In the genomic region with DNA sequence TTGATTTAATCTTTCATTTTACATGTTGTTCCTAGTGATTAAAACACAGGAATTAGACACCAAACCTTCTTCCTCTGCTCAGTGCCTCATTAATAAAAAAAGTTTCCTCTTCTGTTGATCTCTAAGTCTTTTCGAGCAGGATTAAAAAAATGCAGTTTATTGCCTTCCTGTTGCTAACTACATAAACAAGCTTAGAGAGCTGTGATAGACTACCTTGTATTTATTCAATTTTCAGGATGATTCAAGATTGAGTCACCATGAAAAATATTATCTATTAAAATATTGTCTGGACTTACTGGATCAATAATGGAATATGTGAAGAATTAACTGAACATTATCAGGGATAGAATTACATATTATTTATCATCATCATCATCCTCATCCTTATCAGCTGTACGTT, we compare ENCODE assay signal across 26 cellular contexts.
"Had no signal": no experiment of that assay in that cellular context is flagged by ENCODE, and none has a peak within 500 bp of the region (broad histone marks: within the 10 kb centered on the region; RNA-seq: fewer than 3 reads in every experiment).

No MANE protein-coding gene starts in this region.

- H3K36me3 ChIP-seq: stomach, suprapubic skin, thoracic aorta, thyroid gland, tibial artery, tibial nerve, transverse colon, upper lobe of left lung, upper lobe of right lung, uterus, vagina had no signal

- H3K4me1 ChIP-seq: stomach, suprapubic skin, testis, thyroid gland, tibial artery, tibial nerve, transverse colon, upper lobe of left lung, upper lobe of right lung, uterus, vagina had no signal

- H3K9me3 ChIP-seq: stomach, suprapubic skin, testis, thoracic aorta, thyroid gland, tibial artery, tibial nerve, transverse colon, upper lobe of left lung, upper lobe of right lung, uterus, vagina had no signal

- ATAC-seq: stimulated activated effector memory CD8-positive, alpha-beta T cell treated with anti-CD3 and anti-CD28 coated beads, Interleukin-12 subunit alpha, Interleukin-12 subunit beta, amount 100 ng/mL, for 72 hours; stimulated activated memory B cell treated with anti-CD40 and anti-IgM and Interleukin-4, amounts not matched to agents 10 μg/mL and 1 μg/mL and 100 μg/mL, for 72 hours; stimulated activated naive B cell treated with anti-CD40 and anti-IgM and Interleukin-4, amounts not matched to agents 10 μg/mL and 1 μg/mL and 100 μg/mL, for 72 hours; stimulated activated naive CD8-positive, alpha-beta T cell treated with anti-CD3 and anti-CD28 coated beads, Interleukin-15, amount 100 ng/mL, for 72 hours; stimulated activated naive CD8-positive, alpha-beta T cell treated with anti-CD3 and anti-CD28 coated beads, Interleukin-15, Interleukin-2, amounts not matched to agents 100 U/mL and 50 U/mL, for 24 hours; upper lobe of right lung had no signal

- H3K27me3 ChIP-seq: stomach, suprapubic skin, testis, thyroid gland, tibial artery, tibial nerve, transverse colon, upper lobe of left lung, upper lobe of right lung, uterus, vagina had no signal

- H3K27ac ChIP-seq: stomach, suprapubic skin, testis, thoracic aorta, thyroid gland, tibial artery, tibial nerve, transverse colon, upper lobe of left lung, upper lobe of right lung, uterus, vagina had no signal

- H3K4me3 ChIP-seq: stomach, suprapubic skin, testis, thoracic aorta, thyroid gland, tibial artery, tibial nerve, transverse colon, upper lobe of left lung, upper lobe of right lung, uterus, vagina had no signal

- DNase-seq: stimulated activated CD4-positive, alpha-beta T cell treated with anti-CD3 and anti-CD28 coated beads, Interleukin-2, amount 100 ng/mL, for 48 hours; stimulated activated CD4-positive, alpha-beta T cell treated with anti-CD3 and anti-CD28 coated beads, Interleukin-4, amount 100 ng/mL, for 1 hour; stimulated activated CD4-positive, alpha-beta T cell treated with anti-CD3 and anti-CD28 coated beads, Interleukin-4, amount 100 ng/mL, for 24 hours; stimulated activated CD4-positive, alpha-beta T cell treated with anti-CD3 and anti-CD28 coated beads, Interleukin-4, amount 100 ng/mL, for 4 hours; stimulated activated CD8-positive, alpha-beta memory T cell treated with anti-CD3 and anti-CD28 coated beads, Interleukin-4, amount 100 ng/mL, for 48 hours; stimulated activated naive B cell treated with anti-CD40 and anti-IgM and Interleukin-4, amounts not matched to agents 10 μg/mL and 1 μg/mL and 100 μg/mL, for 72 hours; stimulated activated naive CD4-positive, alpha-beta T cell; stimulated activated naive CD4-positive, alpha-beta T cell treated with Interleukin-2 at 50 U/mL for 16 hours; stimulated activated naive CD8-positive, alpha-beta T cell treated with anti-CD3 and anti-CD28 coated beads, Interleukin-15, amount 100 ng/mL, for 72 hours; stimulated activated naive CD8-positive, alpha-beta T cell treated with anti-CD3 and anti-CD28 coated beads, Interleukin-15, Interleukin-2, amounts not matched to agents 100 U/mL and 50 U/mL, for 24 hours; stomach; substantia nigra; testis; thyroid gland; tibial artery; transverse colon; trophoblast cell; upper lobe of left lung; upper lobe of right lung; uterus had no signal
